In the genomic region with DNA sequence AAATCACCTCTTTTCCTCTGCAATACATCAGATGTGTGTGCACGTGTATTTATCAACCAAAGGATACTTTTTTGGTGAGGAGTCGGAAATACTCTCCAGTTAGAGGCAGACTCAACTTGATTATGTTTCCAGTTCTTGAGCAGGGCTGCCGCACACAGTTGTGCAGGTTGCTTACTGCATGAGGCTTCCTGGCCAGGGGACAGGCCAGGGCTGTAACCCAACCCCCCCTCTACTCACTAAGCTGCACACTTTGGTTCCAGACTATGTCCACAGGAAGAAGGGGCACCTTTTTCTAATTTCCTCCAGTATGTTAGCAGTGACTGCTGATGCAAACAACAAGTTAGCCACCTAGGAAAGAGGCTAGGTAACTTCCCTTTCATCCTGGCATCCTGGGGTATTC, we compare ENCODE assay signal across 21 cellular contexts.
"Had no signal": no experiment of that assay in that cellular context is flagged by ENCODE, and none has a peak within 500 bp of the region (broad histone marks: within the 10 kb centered on the region; RNA-seq: fewer than 3 reads in every experiment).

No MANE protein-coding gene starts in this region.

- H3K4me1 ChIP-seq: colonic mucosa, prostate gland had no signal

- H3K36me3 Mint-ChIP-seq: activated naive CD8-positive, alpha-beta T cell had no signal

- DNase-seq: activated CD4-positive, alpha-beta T cell treated with anti-CD3 and anti-CD28 coated beads for 1 hour; activated CD4-positive, alpha-beta T cell treated with anti-CD3 and anti-CD28 coated beads, Interleukin-2, amount 50 U/mL, for 1 hour; activated naive CD4-positive, alpha-beta T cell; activated T-cell treated with anti-CD3 and anti-CD28 coated beads, Interleukin-2, amount 50 U/mL, for 1 hour; amniotic stem cell; colonic mucosa; gastrocnemius medialis; heart left ventricle; left ventricle myocardium superior; mammary epithelial cell; occipital lobe; spleen; stimulated activated CD4-positive, alpha-beta T cell treated with anti-CD3 and anti-CD28 coated beads, Interleukin-4, amount 100 ng/mL, for 4 hours; stimulated activated naive CD8-positive, alpha-beta T cell treated with anti-CD3 and anti-CD28 coated beads, Interleukin-15, Interleukin-2, amounts not matched to agents 100 U/mL and 50 U/mL, for 24 hours; substantia nigra; T-helper 1 cell; thyroid gland had no signal

- H3K27ac Mint-ChIP-seq: activated naive CD8-positive, alpha-beta T cell; activated T-helper 17 cell treated with anti-CD3 and anti-CD28 coated beads, Interleukin-2, amount 50 U/mL, for 72 hours had no signal

- H3K36me3 ChIP-seq: colonic mucosa, esophagus muscularis mucosa, gastrocnemius medialis, heart left ventricle, prostate gland, spleen, thyroid gland had no signal

- H3K4me3 Mint-ChIP-seq: activated naive CD8-positive, alpha-beta T cell; activated T-helper 17 cell treated with anti-CD3 and anti-CD28 coated beads, Interleukin-2, amount 50 U/mL, for 72 hours had no signal

- H3K27ac ChIP-seq: colonic mucosa, gastrocnemius medialis, prostate gland had no signal

- H3K4me3 ChIP-seq: colonic mucosa, esophagus muscularis mucosa, gastrocnemius medialis, heart left ventricle, prostate gland, spleen, thyroid gland had no signal

- H3K9me3 Mint-ChIP-seq: activated T-helper 17 cell treated with anti-CD3 and anti-CD28 coated beads, Interleukin-2, amount 50 U/mL, for 72 hours had no signal

- H3K9me3 ChIP-seq: colonic mucosa, esophagus muscularis mucosa, gastrocnemius medialis, heart left ventricle, prostate gland, spleen, thyroid gland had no signal

- ATAC-seq: activated T-helper 17 cell treated with anti-CD3 and anti-CD28 coated beads, Interleukin-2, amount 50 U/mL, for 72 hours; gastrocnemius medialis; stimulated activated naive CD8-positive, alpha-beta T cell treated with anti-CD3 and anti-CD28 coated beads, Interleukin-15, Interleukin-2, amounts not matched to agents 100 U/mL and 50 U/mL, for 24 hours had no signal

- H3K27me3 ChIP-seq: colonic mucosa, esophagus muscularis mucosa, gastrocnemius medialis, heart left ventricle, spleen, thyroid gland had no signal

- H3K27me3 Mint-ChIP-seq: activated naive CD8-positive, alpha-beta T cell; activated T-helper 17 cell treated with anti-CD3 and anti-CD28 coated beads, Interleukin-2, amount 50 U/mL, for 72 hours had no signal
